In genomic region chr10:125169915-125170314, GRCh38 we compare ENCODE assay signal across 25 cellular contexts.
"Had no signal": no experiment of that assay in that cellular context is flagged by ENCODE, and none has a peak within 500 bp of the region (broad histone marks: within the 10 kb centered on the region; RNA-seq: fewer than 3 reads in every experiment).

No MANE protein-coding gene starts in this region.

- H3K4me1 Mint-ChIP-seq: central memory CD8-positive, alpha-beta T cell; naive thymus-derived CD4-positive, alpha-beta T cell; nephron had no signal

- H3K27ac ChIP-seq: colonic mucosa, neural progenitor cell, ovary, right lobe of liver, testis, tibial nerve, upper lobe of right lung, uterus had no signal

- H3K9me3 Mint-ChIP-seq: central memory CD8-positive, alpha-beta T cell; effector memory CD8-positive, alpha-beta T cell; nephron; neural progenitor cell had no signal

- H3K9me3 ChIP-seq: colonic mucosa, ovary, right lobe of liver, testis, tibial nerve, upper lobe of right lung, uterus had no signal

- ATAC-seq: effector memory CD8-positive, alpha-beta T cell; naive thymus-derived CD4-positive, alpha-beta T cell; right lobe of liver; upper lobe of right lung had no signal

- H3K4me1 ChIP-seq: colonic mucosa, right lobe of liver, testis, tibial nerve, upper lobe of right lung, uterus had no signal

- H3K27me3 ChIP-seq: colonic mucosa, neural progenitor cell, ovary, right lobe of liver, testis had no signal

- H2AFZ ChIP-seq: neural progenitor cell had no signal

- H3K27ac Mint-ChIP-seq: effector memory CD8-positive, alpha-beta T cell; nephron had no signal

- H3K36me3 Mint-ChIP-seq: naive thymus-derived CD4-positive, alpha-beta T cell; neural progenitor cell had no signal

- H3K4me3 ChIP-seq: colonic mucosa, lung, neural progenitor cell, ovary, right lobe of liver, testis, tibial nerve, upper lobe of right lung, uterus had no signal

- H3K4me2 ChIP-seq: neural progenitor cell had no signal

- H3K36me3 ChIP-seq: colonic mucosa, neural progenitor cell, ovary, right lobe of liver, tibial nerve, upper lobe of right lung, uterus had no signal

- H3K9ac ChIP-seq: neural progenitor cell had no signal

- FAIRE-seq: frontal cortex, keratinocyte, small intestine had no signal

- H3K4me3 Mint-ChIP-seq: central memory CD8-positive, alpha-beta T cell; effector memory CD8-positive, alpha-beta T cell; naive thymus-derived CD4-positive, alpha-beta T cell; nephron; neural progenitor cell had no signal

- DNase-seq: effector memory CD8-positive, alpha-beta T cell; mesenchymal stem cell; midbrain; naive thymus-derived CD4-positive, alpha-beta T cell; nucleus accumbens; retina; right lobe of liver; small intestine; stimulated activated CD4-positive, alpha-beta T cell treated with anti-CD3 and anti-CD28 coated beads, Interleukin-15, amount 100 ng/mL, for 24 hours; stimulated activated CD4-positive, alpha-beta T cell treated with anti-CD3 and anti-CD28 coated beads, Interleukin-4, amount 100 ng/mL, for 1 hour; stimulated activated CD8-positive, alpha-beta memory T cell treated with anti-CD3 and anti-CD28 coated beads, Interleukin-4, amount 100 ng/mL, for 48 hours; stimulated activated naive CD4-positive, alpha-beta T cell; substantia nigra; testis; upper lobe of right lung; uterus had no signal
